14 cellular contexts compared by ENCODE assay signal in genomic region chr1:230120289-230120948, GRCh38. TPM values are rescaled to one million over a fixed set of nuclear protein-coding genes. Genes with fewer than 3 reads are reported as not detected.
A peak's percentile ranks its signal among the peaks of the same experiment; 100 is the strongest.
DNase-seq lines count a peak whose midpoint lies in the region; ATAC-seq, FAIRE-seq and TF ChIP-seq lines count a peak whose summit lies in the region.
"Had no signal": no experiment of that assay in that cellular context is flagged by ENCODE, and none has a peak within 500 bp of the region (broad histone marks: within the 10 kb centered on the region; RNA-seq: fewer than 3 reads in every experiment).

No MANE protein-coding gene starts in this region.

- no peak for TF ChIP-seq RAD21 in H1 (IDR thresholded peaks at IDR 0.05 in 1 of 2, conservative IDR thresholded peaks at IDR 0.05 in 1 of 2; ENCODE audit: low read depth in 2 of 2, low read length in 2 of 2)

- no peak overlapping the region for H3K9ac ChIP-seq in MM.1S (ENCODE audit: low read length)
- H3K9ac ChIP-seq in H1 (replicated peaks in 1 of 4; ENCODE audit: extremely low read depth in 1 of 4, low read depth in 3 of 4, low read length in 3 of 4): no peak overlapping the region; a peak in 1 of 7 replicates

- no peak overlapping the region for H3K14ac ChIP-seq in H1 (ENCODE audit: insufficient read length)

- peaks cover 15% of the 10 kb centered on the region for H3K4me1 Mint-ChIP-seq in Caco-2 (ENCODE audit: low read depth, unreplicated experiment)
- peaks cover 72% of the 10 kb centered on the region for H3K4me1 Mint-ChIP-seq in nephron

- no peak for ATAC-seq in GM19035 (IDR thresholded peaks at IDR 0.05; ENCODE audit: unreplicated experiment)
- no peak for ATAC-seq in GM18861 (IDR thresholded peaks at IDR 0.05; ENCODE audit: unreplicated experiment)

- H3K4me3 ChIP-seq in Caco-2 (ENCODE audit: low read depth, low read length) (no peak overlapping the region), MM.1S (ENCODE audit: low read length) (no peak overlapping the region), H1 (ENCODE audit: extremely low read depth in 1 of 4, insufficient read depth in 2 of 4, low read depth in 3 of 4, low read length in 4 of 4) (no peak overlapping the region), thyroid gland (replicated peaks in 1 of 3) (no peak overlapping the region)

- H3K4me3 Mint-ChIP-seq in Caco-2 (ENCODE audit: unreplicated experiment): no peak overlapping the region
- H3K4me3 Mint-ChIP-seq in nephron: peak overlapping the region in 2 of 3 experiments; percentile 8 to 30

- no peak overlapping the region for H3K23ac ChIP-seq in H1 (ENCODE audit: insufficient read length)

- peaks cover 10% of the 10 kb centered on the region; the same call in 1 of the 2 replicates for H3K79me1 ChIP-seq in H1 (ENCODE audit: low read depth, low read length)

- no peaks in the 10 kb centered on the region for H3K36me3 Mint-ChIP-seq in Caco-2 (ENCODE audit: insufficient read depth, unreplicated experiment)
- H3K36me3 Mint-ChIP-seq in nephron (ENCODE audit: low read depth): peaks cover 29% of the 10 kb centered on the region

- intact Hi-C loops in Caco-2 (cut with micrococcal nuclease; ENCODE audit: unreplicated experiment) (no loop called here), thyroid gland (cut with DNase I) (loop anchor here (10.0 kb wide), 1 partner anchor 46 kb away; no protein-coding TSS in a partner anchor)

- H2BK20ac ChIP-seq in H1 (ENCODE audit: low read length): no peak overlapping the region

- no peak overlapping the region for H2BK120ac ChIP-seq in H1 (replicated peaks; ENCODE audit: low read depth, low read length)

- no peaks in the 10 kb centered on the region for H4K20me1 ChIP-seq in MM.1S (ENCODE audit: insufficient read depth, low read length)
- H4K20me1 ChIP-seq in H1 (replicated peaks in 1 of 2; ENCODE audit: control insufficient read depth in 1 of 2, insufficient read depth in 2 of 2, low read length in 2 of 2): peaks cover 0 to 4% of the 10 kb centered on the region in 2 experiments

- H3K79me2 ChIP-seq in MM.1S (ENCODE audit: low read length): peaks cover 81% of the 10 kb centered on the region
- peaks cover 7 to 78% of the 10 kb centered on the region in 2 experiments; a peak in 3 of 4 replicates for H3K79me2 ChIP-seq in H1 (ENCODE audit: control insufficient read depth in 1 of 2, insufficient read depth in 2 of 2, low read length in 2 of 2)

- H2BK5ac ChIP-seq in H1 (ENCODE audit: low read depth, low read length): no peak overlapping the region

- H3K9me3 Mint-ChIP-seq in Caco-2 (ENCODE audit: unreplicated experiment) (no peaks in the 10 kb centered on the region), nephron (no peaks in the 10 kb centered on the region)

- no peaks in the 10 kb centered on the region for H3K27me3 Mint-ChIP-seq in Caco-2 (ENCODE audit: insufficient read depth, unreplicated experiment)
- no peaks in the 10 kb centered on the region for H3K27me3 Mint-ChIP-seq in nephron (ENCODE audit: low read depth)

- 84% methylated on average over 11 of the region's 14 CpGs; no CpG with 5 or more reads in 1 of the 2 experiments for WGBS in H1 (ENCODE audit: extremely low coverage in 1 of 2, insufficient coverage in 1 of 2, insufficient read length in 1 of 2, insufficient replicate concordance in 2 of 2, low coverage in 1 of 2, low lambda C conversion rate in 2 of 2, missing lambda C conversion rate in 1 of 2), 2 experiments
- WGBS in thyroid gland, 2 donors: 84 to 86% methylated on average over 14 of the region's 14 CpGs

- H3K9me2 ChIP-seq in MM.1S (replicated peaks; ENCODE audit: insufficient read depth, low read length): no peaks in the 10 kb centered on the region

- no peak overlapping the region for H2BK15ac ChIP-seq in H1 (ENCODE audit: low read length)

- no peak for DNase-seq in Caco-2
- no peak for DNase-seq in MM.1S
- no peak for DNase-seq in H1 (ENCODE audit: low read depth in 1 of 2, low spot score in 2 of 2)
- no peak for DNase-seq in thyroid gland
- DNase-seq in GM13976 (ENCODE audit: low spot score): no peak
- DNase-seq: activated CD4-positive, CD25-positive, alpha-beta regulatory T cell; amniotic stem cell; foreskin melanocyte; GF-D8; NCI-H1092; substantia nigra had no signal

- H4K8ac ChIP-seq in H1 (ENCODE audit: extremely low read depth, insufficient read depth, low read length): no peak overlapping the region

- H2AK5ac ChIP-seq in H1 (ENCODE audit: low read depth, low read length): no peak overlapping the region

- in situ Hi-C loops in GM13976 (cut with MboI; ENCODE audit: low sequenced_read_pairs, unreplicated experiment): no loop called here

- peak overlapping the region; percentile 34 for H3K27ac Mint-ChIP-seq in Caco-2 (ENCODE audit: unreplicated experiment)
- H3K27ac Mint-ChIP-seq in nephron: peak overlapping the region; percentile 49 to 98 (median 69)

- H3K4ac ChIP-seq in H1 (replicated peaks; ENCODE audit: insufficient read length, low read depth, low read length): no peak overlapping the region

- CTCF ChIA-PET in Caco-2 (lab: Charles Lee) (interaction anchor here (0.6 to 1.2 kb wide), 3 partner anchors 10 to 958 kb away, joined by 3 to 6 read pairs (median 4); no protein-coding TSS in a partner anchor), H1 (lab: Charles Lee; ENCODE audit: partially characterized antibody) (interaction anchor here (0.6 to 5.7 kb wide), 48 partner anchors 11 to 489 kb away, joined by 3 to 79 read pairs (median 4); no protein-coding TSS in a partner anchor)

- no peak overlapping the region for H3K18ac ChIP-seq in H1 (ENCODE audit: extremely low read depth, low read length)

- TF ChIP-seq POLR2A in H1 (IDR thresholded peaks at IDR 0.05; ENCODE audit: control extremely low read depth in 1 of 2, low read depth in 2 of 2, low read length in 2 of 2) (no peak), thyroid gland (IDR thresholded peaks at IDR 0.05) (no peak)

- no peak for TF ChIP-seq EP300 in H1 (IDR thresholded peaks at IDR 0.05; ENCODE audit: borderline replicate concordance in 1 of 2, low read depth in 2 of 2, low read length in 2 of 2)

- H4K91ac ChIP-seq in H1 (replicated peaks; ENCODE audit: insufficient read length, low read length): peak overlapping the region; percentile 19

- peak overlapping the region; percentile 96; the same call in 1 of the 2 replicates for H3K27ac ChIP-seq in MM.1S (ENCODE audit: low read length)
- H3K27ac ChIP-seq in H1 (ENCODE audit: low read depth, low read length): no peak overlapping the region
- H3K27ac ChIP-seq in thyroid gland: no peak overlapping the region

- H3K4me2 ChIP-seq in MM.1S (ENCODE audit: low read depth, low read length) (no peak overlapping the region), H1 (ENCODE audit: insufficient read depth in 1 of 2, low read depth in 2 of 2, low read length in 2 of 2) (no peak overlapping the region)

- H3K27me3 ChIP-seq in Caco-2 (replicated peaks; ENCODE audit: control insufficient read depth, insufficient read depth, low read length): no peaks in the 10 kb centered on the region
- no peaks in the 10 kb centered on the region for H3K27me3 ChIP-seq in MM.1S (replicated peaks; ENCODE audit: insufficient read depth, low read length)
- no peaks in the 10 kb centered on the region; a peak in 1 of 7 replicates for H3K27me3 ChIP-seq in H1 (replicated peaks in 1 of 4; ENCODE audit: control insufficient read depth in 3 of 4, extremely low read depth in 1 of 4, insufficient read depth in 3 of 4, low read length in 3 of 4)
- H3K27me3 ChIP-seq in thyroid gland: no peaks in the 10 kb centered on the region

- peaks cover 42% of the 10 kb centered on the region for H3F3A ChIP-seq in MM.1S (ENCODE audit: insufficient read depth, low read length)

- H3K36me3 ChIP-seq in Caco-2 (ENCODE audit: control insufficient read depth, insufficient read depth, low read length) (no peaks in the 10 kb centered on the region; the same call in 1 of the 2 replicates), MM.1S (replicated peaks; ENCODE audit: insufficient read depth, low read length) (no peaks in the 10 kb centered on the region), H1 (ENCODE audit: control insufficient read depth in 2 of 4, insufficient read depth in 4 of 4, low read length in 3 of 4) (no peaks in the 10 kb centered on the region), thyroid gland (no peaks in the 10 kb centered on the region)

- no peak overlapping the region for H4K5ac ChIP-seq in H1 (ENCODE audit: insufficient read length, low read depth, low read length)

- H3K9me3 ChIP-seq in Caco-2: no peaks in the 10 kb centered on the region
- H3K9me3 ChIP-seq in MM.1S (replicated peaks; ENCODE audit: insufficient read depth, low read length): no peaks in the 10 kb centered on the region
- H3K9me3 ChIP-seq in H1 (ENCODE audit: insufficient read depth in 2 of 2, low read depth in 1 of 2, low read length in 1 of 2): no peaks in the 10 kb centered on the region
- H3K9me3 ChIP-seq in thyroid gland: no peaks in the 10 kb centered on the region

- no peak for FAIRE-seq in H1 (lab: Jason Lieb, UNC)

- H3K23me2 ChIP-seq in H1 (ENCODE audit: low read depth, low read length): no peaks in the 10 kb centered on the region

- no peak for TF ChIP-seq CTCF in Caco-2 (IDR thresholded peaks at IDR 0.05; ENCODE audit: insufficient read depth in 1 of 2, low read depth in 1 of 2, low read length in 1 of 2, severe bottlenecking in 1 of 2, unreplicated experiment in 1 of 2)
- no peak for TF ChIP-seq CTCF in MM.1S (IDR thresholded peaks at IDR 0.05; ENCODE audit: low read length)
- TF ChIP-seq CTCF in H1 (IDR thresholded peaks at IDR 0.05; ENCODE audit: control extremely low read depth in 1 of 3, insufficient read depth in 1 of 3, low read depth in 1 of 3, low read length in 3 of 3): no peak
- no peak for TF ChIP-seq CTCF in nephron (IDR thresholded peaks at IDR 0.05; ENCODE audit: unreplicated experiment in 3 of 3)
- no peak for TF ChIP-seq CTCF in thyroid gland (IDR thresholded peaks at IDR 0.05)
- TF ChIP-seq CTCF in GM13976 (IDR thresholded peaks at IDR 0.05; ENCODE audit: borderline replicate concordance, control extremely low read depth, extremely low read depth, insufficient read depth, missing control alignments): no peak

- H3K4me1 ChIP-seq in Caco-2: peaks cover 8% of the 10 kb centered on the region
- H3K4me1 ChIP-seq in MM.1S (ENCODE audit: low read length): peaks cover 47% of the 10 kb centered on the region
- peaks cover 0 to 6% (median 5%) of the 10 kb centered on the region in 4 experiments; a peak in 4 of 7 replicates for H3K4me1 ChIP-seq in H1 (replicated peaks in 1 of 4; ENCODE audit: control insufficient read depth in 3 of 4, insufficient read depth in 4 of 4, low read length in 3 of 4)
- peaks cover 15 to 17% of the 10 kb centered on the region in 2 donors for H3K4me1 ChIP-seq in thyroid gland

- POLR2A ChIA-PET in Caco-2 (lab: Charles Lee) (no interaction called here), H1 (lab: Charles Lee; ENCODE audit: partially characterized antibody) (interaction anchor here (1.1 kb wide), 1 partner anchor 11 kb away, joined by 3 read pairs; no protein-coding TSS in a partner anchor)

- no peak overlapping the region for H3K56ac ChIP-seq in H1 (replicated peaks; ENCODE audit: insufficient read length, low read depth, low read length)

- no peak overlapping the region; the same call in 1 of the 2 replicates for H2BK12ac ChIP-seq in H1 (ENCODE audit: low read depth, low read length)

- no peak overlapping the region for H2AFZ ChIP-seq in MM.1S (ENCODE audit: low read length)
- no peak overlapping the region for H2AFZ ChIP-seq in H1 (ENCODE audit: low read length)

- BruUV-seq in Caco-2 (replicated peaks; lab: Mats Ljungman, UMichigan): no TSS peak

RNA-seq across cellular contexts. Expression of gene GALNT2, which starts 53.4 kb away (rescaled TPM):
- total RNA-seq in Caco-2 (2022) (54.3 and 62.2 TPM in 2 replicates), thyroid gland (10 to 100 TPM; 26.2 to 48.9 (median 42.3) TPM)
- 75.3 and 83.7 TPM in 2 replicates for total RNA-seq in H1 (2021; fragmentation: NEBNext Ultra II Directional; extraction: Animal tissue kit (Norgen Biotek cat#: 25700))
- polyA plus RNA-seq in H1 (2011; rRNA removed): 34.5 and 47.8 TPM in 2 replicates
- 40.8 TPM for polyA plus RNA-seq in H1 (2011; cell fraction: cytosol; rRNA removed)
- 65.6 TPM for polyA plus RNA-seq in H1 (2011; cell fraction: nucleus; rRNA removed)
- 51.1 to 58.7 TPM (median 53.7 TPM) in 4 replicates for polyA plus RNA-seq in H1 (2012, experiment 1 of 2)
- polyA plus RNA-seq in H1 (2012, experiment 2 of 2): 35.2 TPM
- polyA plus RNA-seq in H1 (2013, experiment 1 of 2): 90.5 TPM
- 94.8 TPM for polyA plus RNA-seq in H1 (2013, experiment 2 of 2)
- polyA minus RNA-seq in H1 (2011; rRNA and poly(A)+ RNA removed): 34.8 and 35.8 TPM in 2 replicates
- 32.2 TPM for polyA minus RNA-seq in H1 (2011; cell fraction: cytosol; rRNA and poly(A)+ RNA removed)
- 36.7 TPM for polyA minus RNA-seq in H1 (2011; cell fraction: nucleus; rRNA and poly(A)+ RNA removed)
